ENCODE assay signal across 11 cellular contexts in genomic region chr1:116777831-116778830, GRCh38. TPM values are rescaled to one million over a fixed set of nuclear protein-coding genes. Genes with fewer than 3 reads are reported as not detected.
DNase-seq lines count a peak whose midpoint lies in the region; ATAC-seq and TF ChIP-seq lines count a peak whose summit lies in the region.
"Had no signal": no experiment of that assay in that cellular context is flagged by ENCODE, and none has a peak within 500 bp of the region (broad histone marks: within the 10 kb centered on the region; RNA-seq: fewer than 3 reads in every experiment).

No MANE protein-coding gene starts in this region.

- no peaks in the 10 kb centered on the region for H3K27me3 Mint-ChIP-seq in natural killer cell treated with Interleukin-12 subunit alpha and Interleukin-12 subunit beta and Interleukin-15 and Interleukin-18, amount 100 ng/mL, for 72 hours

- peak; percentile 66 for DNase-seq in GM04503 (ENCODE audit: low read depth)
- peak; percentile 43 for DNase-seq in HT1080 (ENCODE audit: low read depth)
- peak; percentile 46 for DNase-seq in amniotic stem cell (lab: John Stamatoyannopoulos, UW)
- DNase-seq in natural killer cell treated with Interleukin-12 subunit alpha and Interleukin-12 subunit beta and Interleukin-15 and Interleukin-18, amount 100 ng/mL, for 72 hours (ENCODE audit: low spot score), result no peak
- no peak for DNase-seq in adrenal gland
- no peak for DNase-seq in NCI-H1417 (lab: John Stamatoyannopoulos, UW)
- DNase-seq in mesenteric fat pad (ENCODE audit: low spot score), result no peak
- DNase-seq: NK-92 treated with Interleukin-12 subunit alpha and Interleukin-12 subunit beta, amount 100 ng/mL, for 24 hours; stimulated activated naive CD4-positive, alpha-beta T cell had no signal

- no peak overlapping the region for H3K4me3 ChIP-seq in adrenal gland

- H3K9me3 Mint-ChIP-seq in natural killer cell treated with Interleukin-12 subunit alpha and Interleukin-12 subunit beta and Interleukin-15 and Interleukin-18, amount 100 ng/mL, for 72 hours, result peaks cover 3% of the 10 kb centered on the region

- H3K27me3 ChIP-seq in adrenal gland, result peaks cover 3% of the 10 kb centered on the region

- peak; percentile 80 to 81 for ATAC-seq in natural killer cell treated with Interleukin-12 subunit alpha and Interleukin-12 subunit beta and Interleukin-15 and Interleukin-18, amount 100 ng/mL, for 72 hours
- no peak for ATAC-seq in GM21528 (IDR thresholded peaks at IDR 0.05; ENCODE audit: low FRiP score, unreplicated experiment)

- no peak for TF ChIP-seq POLR2A in adrenal gland (IDR thresholded peaks at IDR 0.05)

- no peak for TF ChIP-seq CTCF in adrenal gland (IDR thresholded peaks at IDR 0.05)

- H3K36me3 ChIP-seq in adrenal gland (replicated peaks in 1 of 2), result no peaks in the 10 kb centered on the region

- no peaks in the 10 kb centered on the region for H3K9me3 ChIP-seq in adrenal gland (replicated peaks in 1 of 3)

- peaks cover 23% of the 10 kb centered on the region for H3K36me3 Mint-ChIP-seq in natural killer cell treated with Interleukin-12 subunit alpha and Interleukin-12 subunit beta and Interleukin-15 and Interleukin-18, amount 100 ng/mL, for 72 hours

- H3K27ac Mint-ChIP-seq in natural killer cell treated with Interleukin-12 subunit alpha and Interleukin-12 subunit beta and Interleukin-15 and Interleukin-18, amount 100 ng/mL, for 72 hours, result peak overlapping the region; percentile 76 to 94

- H3K4me3 Mint-ChIP-seq in natural killer cell treated with Interleukin-12 subunit alpha and Interleukin-12 subunit beta and Interleukin-15 and Interleukin-18, amount 100 ng/mL, for 72 hours, result peak overlapping the region; percentile 61

- H3K4me1 ChIP-seq in adrenal gland (replicated peaks in 1 of 2), result no peaks in the 10 kb centered on the region

- intact Hi-C loops in adrenal gland (cut with DNase I), result no loop called here

- H3K4me1 Mint-ChIP-seq in natural killer cell treated with Interleukin-12 subunit alpha and Interleukin-12 subunit beta and Interleukin-15 and Interleukin-18, amount 100 ng/mL, for 72 hours (ENCODE audit: low read depth in 2 of 2), result peaks cover 47 to 53% of the 10 kb centered on the region in 2 donors

- WGBS in adrenal gland, 4 donors, result 60 to 71% (median 67%) methylated on average over 3 of the region's 3 CpGs

- no peak overlapping the region for H3K27ac ChIP-seq in adrenal gland

RNA-seq across cellular contexts. Expression of gene CD2, which starts 23.9 kb away (rescaled TPM):
- not detected in 2 replicates for total RNA-seq in HT1080 (2014; rRNA removed; shearing (Covaris generic))
- not detected in 2 replicates for polyA plus RNA-seq in HT1080 (2015; cell fraction: cytosol; rRNA removed)
- not detected in 2 replicates for polyA plus RNA-seq in HT1080 (2015; cell fraction: nucleus; rRNA removed)
- 100 to 1,000 TPM in 1 of 2 donors, 10 to 100 TPM in 1; 71.4 to 140 TPM for total RNA-seq in natural killer cell treated with Interleukin-12 subunit alpha and Interleukin-12 subunit beta and Interleukin-15 and Interleukin-18, amount 100 ng/mL, for 72 hours
- total RNA-seq in adrenal gland, result 1 to 10 TPM in 5 of 8 donors, under 1 TPM in 3; 0.18 to 6.7 (median 1.2) TPM
- 1 to 10 TPM; 1.2 to 4.2 (median 1.9) TPM for polyA plus RNA-seq in adrenal gland
- 2.3 TPM for total RNA-seq in mesenteric fat pad
- total RNA-seq: osteocyte had no signal

Comparison
In these comparisons a context has a peak if more than half of its experiments do, and no peak if none do; other contexts are left out.
1. DNase-seq: peak in GM04503 (single experiment), HT1080 (single experiment) and amniotic stem cell (single experiment); none in natural killer cell treated with Interleukin-12 subunit alpha and Interleukin-12 subunit beta and Interleukin-15 and Interleukin-18, amount 100 ng/mL, for 72 hours (single experiment), adrenal gland (0 of 7), NCI-H1417 (0 of 3) and mesenteric fat pad (single experiment).
2. RNA of gene CD2, which starts 23.9 kb away (total RNA-seq): 71.4 to 140 TPM in natural killer cell treated with Interleukin-12 subunit alpha and Interleukin-12 subunit beta and Interleukin-15 and Interleukin-18, amount 100 ng/mL, for 72 hours; 2.3 TPM in mesenteric fat pad (single experiment), 0.18 to 6.7 TPM in adrenal gland and not detected in HT1080; every median in the first group is over 4 times any median in the second.